8 cellular contexts compared by ENCODE assay signal in the genomic region with DNA sequence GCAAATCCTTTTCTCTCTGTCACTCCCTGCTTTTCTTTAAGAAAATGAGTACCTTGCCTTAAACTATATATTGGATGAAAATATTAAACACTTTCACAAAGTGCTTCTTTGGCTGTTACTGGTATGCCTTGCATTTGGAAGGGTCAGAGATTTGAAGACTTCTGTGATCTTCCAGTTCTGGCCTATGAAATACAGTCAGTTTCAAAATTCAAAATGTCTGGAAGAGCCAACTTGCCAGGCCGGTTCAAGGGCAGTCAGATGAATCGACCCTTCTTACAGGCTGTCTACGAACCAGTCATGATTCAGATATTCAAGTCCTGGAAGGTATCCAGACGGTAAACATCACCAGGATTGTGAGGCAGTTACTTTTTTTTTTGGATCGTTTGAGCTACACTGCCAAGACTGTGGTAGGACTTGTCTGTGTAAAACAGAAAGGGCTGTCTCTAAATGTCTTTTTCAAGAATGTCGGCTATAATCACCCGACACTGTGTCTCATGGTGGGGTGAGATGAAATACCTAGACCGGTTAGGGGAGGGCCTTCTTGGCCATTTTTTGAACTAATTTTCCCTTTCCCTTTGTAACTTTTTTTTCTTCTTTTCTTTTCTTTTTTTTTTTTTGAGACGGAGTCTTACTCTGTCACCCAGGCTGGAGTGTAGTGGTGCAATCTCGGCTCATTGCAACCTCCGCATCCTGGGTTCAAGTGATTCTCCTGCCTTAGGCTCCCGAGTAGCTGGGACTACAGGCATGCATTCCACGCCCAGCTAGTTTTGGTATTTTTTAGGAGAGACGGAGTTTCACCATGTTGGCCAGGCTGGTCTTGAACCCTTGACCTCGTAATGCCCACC. TPM values are rescaled to one million over a fixed set of nuclear protein-coding genes. Genes with fewer than 3 reads are reported as not detected.
DNase-seq lines count a peak whose midpoint lies in the region; ATAC-seq and TF ChIP-seq lines count a peak whose summit lies in the region.

No MANE protein-coding gene starts in this region.

- H3K4me3 Mint-ChIP-seq in H9 (no peak overlapping the region), naive B cell (no peak overlapping the region)
- peak overlapping the region in 4 of 10 donors; percentile 9 to 76 (median 20) for H3K4me3 Mint-ChIP-seq in naive thymus-derived CD4-positive, alpha-beta T cell

- H3K9me3 Mint-ChIP-seq in H9 (peaks cover 0 to 2% of the 10 kb centered on the region in 2 experiments; a peak in 1 of 5 replicates), naive B cell (no peaks in the 10 kb centered on the region)
- H3K9me3 Mint-ChIP-seq in naive thymus-derived CD4-positive, alpha-beta T cell, result no peaks in the 10 kb centered on the region

- H3K14ac ChIP-seq in H9 (ENCODE audit: insufficient read depth, low read length), result no peak overlapping the region

- WGBS in H9 (ENCODE audit: extremely low coverage, insufficient read length, low lambda C conversion rate), result no CpG with 5 or more reads among the region's 15 CpGs

- CTCF ChIA-PET in PC-9 (lab: Charles Lee), result interaction anchor here (0.6 kb wide), 1 partner anchor 8 kb away, joined by 3 read pairs; no protein-coding TSS in a partner anchor
- CTCF ChIA-PET in naive thymus-derived CD4-positive, alpha-beta T cell (lab: Charles Lee), result no interaction called here

- H3K4me1 Mint-ChIP-seq in H9 (peaks cover 73 to 77% of the 10 kb centered on the region in 2 experiments), naive B cell (peaks cover 33 to 70% (median 46%) of the 10 kb centered on the region in 3 donors)
- H3K4me1 Mint-ChIP-seq in naive thymus-derived CD4-positive, alpha-beta T cell, result peaks cover 22 to 73% (median 50%) of the 10 kb centered on the region in 7 donors

- H3K27ac ChIP-seq in H9 (ENCODE audit: insufficient read length, low read depth, low read length), result no peak overlapping the region
- H3K27ac ChIP-seq in PC-9, result peak overlapping the region; percentile 99
- no peak overlapping the region for H3K27ac ChIP-seq in naive thymus-derived CD4-positive, alpha-beta T cell (ENCODE audit: low read depth, low read length)

- H3K9me3 ChIP-seq in H9 (ENCODE audit: control insufficient read depth, low read depth, low read length) (no peaks in the 10 kb centered on the region), PC-9 (ENCODE audit: insufficient read depth, low read depth) (no peaks in the 10 kb centered on the region)
- H3K9me3 ChIP-seq in naive thymus-derived CD4-positive, alpha-beta T cell (ENCODE audit: control insufficient read depth in 2 of 3, low read length in 3 of 3), result no peaks in the 10 kb centered on the region

- no peak overlapping the region for H3T11ph ChIP-seq in H9 (ENCODE audit: low read length)

- H3K27me3 ChIP-seq in H9 (ENCODE audit: insufficient read depth, low read length), result no peaks in the 10 kb centered on the region
- H3K27me3 ChIP-seq in PC-9 (ENCODE audit: insufficient read depth, low read depth), result no peaks in the 10 kb centered on the region
- peaks cover 0 to 19% of the 10 kb centered on the region in 2 donors for H3K27me3 ChIP-seq in naive thymus-derived CD4-positive, alpha-beta T cell (ENCODE audit: control insufficient read depth in 2 of 2, insufficient read depth in 2 of 2, low read length in 2 of 2)

- intact Hi-C loops in PC-9 (cut with micrococcal nuclease; ENCODE audit: unreplicated experiment), result loop anchor here (1.0 to 5.0 kb wide), 5 partner anchors 8 to 74 kb away; no protein-coding TSS in a partner anchor
- intact Hi-C loops in naive thymus-derived CD4-positive, alpha-beta T cell (cut with micrococcal nuclease), result loop anchor here in 1 of 2 donors (5.0 kb wide), 1 partner anchor 39 kb away; no protein-coding TSS in a partner anchor

- no peaks in the 10 kb centered on the region for H4K20me1 ChIP-seq in H9 (ENCODE audit: control insufficient read depth, insufficient read depth, insufficient read length)
- peaks cover 30% of the 10 kb centered on the region for H4K20me1 ChIP-seq in PC-9 (ENCODE audit: insufficient read depth)

- H3K36me3 Mint-ChIP-seq in H9 (ENCODE audit: insufficient read depth in 1 of 3, low read depth in 3 of 3), result peaks cover 18 to 32% (median 28%) of the 10 kb centered on the region in 3 experiments; a peak in 6 of 7 replicates
- no peaks in the 10 kb centered on the region for H3K36me3 Mint-ChIP-seq in naive B cell
- H3K36me3 Mint-ChIP-seq in naive thymus-derived CD4-positive, alpha-beta T cell, result peaks cover 0 to 20% (median 11%) of the 10 kb centered on the region in 5 donors

- TF ChIP-seq CTCF in H9 (conservative IDR thresholded peaks at IDR 0.05) (no peak), PC-9 (conservative IDR thresholded peaks at IDR 0.05) (no peak)

- H4K5ac ChIP-seq in H9 (ENCODE audit: insufficient read length, low read depth, low read length), result no peak overlapping the region

- H3K4ac ChIP-seq in H9 (ENCODE audit: low read depth, low read length), result no peak overlapping the region

- no peak overlapping the region for H3K4me2 ChIP-seq in H9 (ENCODE audit: insufficient read depth, insufficient read length, low read length)
- H3K4me2 ChIP-seq in PC-9, result peak overlapping the region; percentile 89

- H3K27me3 Mint-ChIP-seq in H9 (ENCODE audit: low read depth), result no peaks in the 10 kb centered on the region
- no peaks in the 10 kb centered on the region for H3K27me3 Mint-ChIP-seq in naive B cell
- peaks cover 0 to 65% (median 34%) of the 10 kb centered on the region in 5 donors for H3K27me3 Mint-ChIP-seq in naive thymus-derived CD4-positive, alpha-beta T cell

- ATAC-seq in naive B cell (ENCODE audit: low read depth in 2 of 2) (no peak), HG02759 (IDR thresholded peaks at IDR 0.05; ENCODE audit: unreplicated experiment) (no peak)
- no peak for ATAC-seq in naive thymus-derived CD4-positive, alpha-beta T cell

- no peak overlapping the region for H2AFZ ChIP-seq in H9 (ENCODE audit: low read length)
- H2AFZ ChIP-seq in PC-9, result no peak overlapping the region

- peaks cover 4% of the 10 kb centered on the region for H3K79me1 ChIP-seq in H9 (ENCODE audit: insufficient read depth, low read depth, low read length, poor library complexity, severe bottlenecking)

- H3K36me3 ChIP-seq in PC-9 (ENCODE audit: low read depth), result peaks cover 52% of the 10 kb centered on the region
- peaks cover 0 to 7% (median 0%) of the 10 kb centered on the region in 3 experiments for H3K36me3 ChIP-seq in naive thymus-derived CD4-positive, alpha-beta T cell (ENCODE audit: control insufficient read depth in 2 of 3, insufficient read depth in 3 of 3, low read length in 3 of 3)

- no peak overlapping the region for H2BK5ac ChIP-seq in H9 (ENCODE audit: insufficient read length, low read length)

- POLR2A ChIA-PET in PC-9 (lab: Charles Lee; ENCODE audit: unreplicated experiment), result interaction anchor here (0.6 to 2.2 kb wide), 13 partner anchors 10 to 749 kb away, joined by 4 to 51 read pairs (median 8); partner anchors contain the start of genes ACTN4 and EIF3K
- POLR2A ChIA-PET in naive thymus-derived CD4-positive, alpha-beta T cell (lab: Charles Lee), result no interaction called here

- H3K27ac Mint-ChIP-seq in H9, result peak overlapping the region; percentile 77 to 85 (median 79); a peak in 6 of 7 replicates
- H3K27ac Mint-ChIP-seq in naive B cell, result peak overlapping the region in 4 of 6 donors; percentile 32 to 86 (median 72)
- no peak overlapping the region for H3K27ac Mint-ChIP-seq in naive thymus-derived CD4-positive, alpha-beta T cell

- H3K23me2 ChIP-seq in H9 (ENCODE audit: insufficient read length, low read depth, low read length, poor library complexity, severe bottlenecking), result peaks cover 3% of the 10 kb centered on the region

- H3K56ac ChIP-seq in H9 (ENCODE audit: insufficient read length, low read depth, low read length), result no peak overlapping the region

- H3K9me2 ChIP-seq in PC-9 (ENCODE audit: insufficient read depth), result no peaks in the 10 kb centered on the region

- no peak for DNase-seq in H9
- peak; percentile 70 to 98 for DNase-seq in PC-9
- DNase-seq in epidermal melanocyte (ENCODE audit: insufficient read length, low spot score), result peak; percentile 78
- no peak for DNase-seq in naive B cell
- DNase-seq in naive thymus-derived CD4-positive, alpha-beta T cell, result no peak
- no peak for DNase-seq in activated CD4-positive, CD25-positive, alpha-beta regulatory T cell treated with anti-CD3 and anti-CD28 coated beads, Interleukin-2, amount 50 U/mL, for 72 hours
- no peak for DNase-seq in stimulated activated CD4-positive, alpha-beta T cell treated with anti-CD3 and anti-CD28 coated beads, Interleukin-15, amount 100 ng/mL, for 24 hours

- peak overlapping the region; percentile 28 for H3K9ac ChIP-seq in H9 (ENCODE audit: extremely low read depth, insufficient read length, low read length)

- no peak overlapping the region for H4K8ac ChIP-seq in H9 (replicated peaks; ENCODE audit: insufficient read length, low read depth, low read length)

- no peak overlapping the region for H3K18ac ChIP-seq in H9 (ENCODE audit: insufficient read length, low read depth, low read length)

- H3K23ac ChIP-seq in H9 (ENCODE audit: insufficient read length, low read depth, low read length), result no peak overlapping the region

- TSS peak; percentile 40 for BruUV-seq in PC-9 (replicated peaks; lab: Mats Ljungman, UMichigan)

- H4K91ac ChIP-seq in H9 (ENCODE audit: insufficient read length, low read depth, low read length), result no peak overlapping the region

- no peak overlapping the region for H2BK20ac ChIP-seq in H9 (ENCODE audit: low read depth, low read length, poor library complexity, severe bottlenecking)

- no peak overlapping the region for H2BK15ac ChIP-seq in H9 (ENCODE audit: low read depth, low read length)

- H3K79me2 ChIP-seq in H9 (ENCODE audit: insufficient read depth, low read length) (peaks cover 67% of the 10 kb centered on the region), PC-9 (ENCODE audit: low read depth) (peaks cover 96% of the 10 kb centered on the region)

- peaks cover 94% of the 10 kb centered on the region for H3F3A ChIP-seq in PC-9 (ENCODE audit: insufficient read depth, low read depth)

- H3K4me1 ChIP-seq in H9 (ENCODE audit: insufficient read depth, low read length), result peaks cover 32% of the 10 kb centered on the region
- peaks cover 97% of the 10 kb centered on the region for H3K4me1 ChIP-seq in PC-9 (replicated peaks; ENCODE audit: insufficient read depth)
- peaks cover 36 to 67% of the 10 kb centered on the region in 2 donors for H3K4me1 ChIP-seq in naive thymus-derived CD4-positive, alpha-beta T cell (ENCODE audit: control insufficient read depth in 2 of 2, insufficient read depth in 2 of 2, low read length in 2 of 2)

- H2BK12ac ChIP-seq in H9 (ENCODE audit: insufficient read length, low read depth, low read length), result no peak overlapping the region

- H3K4me3 ChIP-seq in PC-9, result peak overlapping the region; percentile 54
- no peak overlapping the region for H3K4me3 ChIP-seq in naive thymus-derived CD4-positive, alpha-beta T cell (ENCODE audit: low read length)

- peak overlapping the region; percentile 79 for H2BK120ac ChIP-seq in H9 (ENCODE audit: low read depth, low read length, poor library complexity, severe bottlenecking)

- no peak overlapping the region for H2AK5ac ChIP-seq in H9 (ENCODE audit: insufficient read length, low read length)

RNA-seq across cellular contexts. Expression of gene ACTN4, which starts 11.2 kb away (rescaled TPM):
- 369 and 386 TPM in 2 replicates for total RNA-seq in H9 (2021)
- 1,066 and 1,233 TPM in 2 replicates for total RNA-seq in PC-9 (2021)
- polyA plus RNA-seq in naive B cell (ENCODE audit: low read depth in 6 of 6), result 10 to 100 TPM in 4 of 6 donors, 1 to 10 TPM in 2; 6.8 to 15.8 (median 10.6) TPM
- 100 to 1,000 TPM in 2 of 5 experiments, 10 to 100 TPM in 3; 49.2 to 355 (median 54.4) TPM for total RNA-seq in naive thymus-derived CD4-positive, alpha-beta T cell
- polyA plus RNA-seq in naive thymus-derived CD4-positive, alpha-beta T cell, result 1 to 10 TPM; 2.8 to 3.9 TPM

RNA-seq across cellular contexts. Expression of gene EIF3K, which starts 39.7 kb away (rescaled TPM):
- total RNA-seq in H9 (2021), result 341 and 345 TPM in 2 replicates
- 230 and 292 TPM in 2 replicates for total RNA-seq in PC-9 (2021)
- 100 to 1,000 TPM; 307 to 347 (median 330) TPM for polyA plus RNA-seq in naive B cell (ENCODE audit: low read depth in 6 of 6)
- total RNA-seq in naive thymus-derived CD4-positive, alpha-beta T cell, result 100 to 1,000 TPM; 294 to 405 (median 337) TPM
- 100 to 1,000 TPM; 424 to 437 TPM for polyA plus RNA-seq in naive thymus-derived CD4-positive, alpha-beta T cell

RNA-seq across cellular contexts. Expression of gene MAP4K1, which starts 40.9 kb away (rescaled TPM):
- total RNA-seq in H9 (2021) (25.7 and 31.1 TPM in 2 replicates), PC-9 (2021) (3.5 and 6.8 TPM in 2 replicates)
- polyA plus RNA-seq in naive B cell (ENCODE audit: low read depth in 6 of 6), result 100 to 1,000 TPM; 119 to 194 (median 138) TPM
- total RNA-seq in naive thymus-derived CD4-positive, alpha-beta T cell, result 100 to 1,000 TPM; 200 to 287 (median 235) TPM
- 100 to 1,000 TPM in 1 of 2 donors, 10 to 100 TPM in 1; 79.0 to 120 TPM for polyA plus RNA-seq in naive thymus-derived CD4-positive, alpha-beta T cell

Comparison
In these comparisons a context has a peak if more than half of its experiments do, and no peak if none do; other contexts are left out.
1. DNase-seq: peak in PC-9 (2 of 2) and epidermal melanocyte (single experiment); none in H9 (single experiment), naive B cell (single experiment), naive thymus-derived CD4-positive, alpha-beta T cell (0 of 9), activated CD4-positive, CD25-positive, alpha-beta regulatory T cell treated with anti-CD3 and anti-CD28 coated beads, Interleukin-2, amount 50 U/mL, for 72 hours (single experiment) and stimulated activated CD4-positive, alpha-beta T cell treated with anti-CD3 and anti-CD28 coated beads, Interleukin-15, amount 100 ng/mL, for 24 hours (single experiment).
2. H3K27ac Mint-ChIP-seq: peak in H9 (3 of 3) and naive B cell (4 of 6); none in naive thymus-derived CD4-positive, alpha-beta T cell (0 of 9).